ENCODE assay signal across 17 cellular contexts in the genomic region with DNA sequence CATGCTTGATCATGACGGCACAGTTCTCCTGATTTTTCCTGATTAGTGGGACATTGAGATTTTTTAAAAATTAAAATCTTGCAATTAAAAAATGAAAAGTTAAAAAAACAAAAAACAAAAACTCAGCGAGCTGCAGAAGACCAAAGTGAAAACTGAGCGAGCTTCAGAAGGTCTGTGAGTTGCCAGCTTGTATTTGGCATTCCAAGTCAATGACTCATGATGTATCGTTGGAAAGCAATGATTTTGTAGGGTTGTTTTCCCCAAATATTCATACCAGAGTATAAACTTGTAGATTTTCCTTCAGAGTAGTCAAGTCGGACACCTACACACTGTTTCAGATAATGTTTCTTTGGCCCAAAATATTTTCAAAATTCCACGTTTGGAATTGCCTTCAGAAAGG.
DNase-seq lines count a peak whose midpoint lies in the region; ATAC-seq and TF ChIP-seq lines count a peak whose summit lies in the region.
"Had no signal": no experiment of that assay in that cellular context is flagged by ENCODE, and none has a peak within 500 bp of the region (broad histone marks: within the 10 kb centered on the region; RNA-seq: fewer than 3 reads in every experiment).

No MANE protein-coding gene starts in this region.

- peak; percentile 40 for DNase-seq in AG08396 (ENCODE audit: low spot score)
- DNase-seq in body of pancreas, result no peak
- DNase-seq in kidney glomerular epithelial cell (lab: John Stamatoyannopoulos, UW), result peak; percentile 38
- no peak for DNase-seq in aorta
- no peak for DNase-seq in globus pallidus (ENCODE audit: low spot score)
- DNase-seq: activated CD4-positive, alpha-beta T cell treated with anti-CD3 and anti-CD28 coated beads, Interleukin-2, amount 50 U/mL, for 48 hours; activated T-cell treated with anti-CD3 and anti-CD28 coated beads, Interleukin-2, amount 50 U/mL, for 1 hour; AML-193; H7; NCI-H2107; NCI-H69; stomach had no signal

- H3K9me3 ChIP-seq in body of pancreas (no peaks in the 10 kb centered on the region), aorta (ENCODE audit: control insufficient read depth, low read length) (no peaks in the 10 kb centered on the region)
- H3K9me3 ChIP-seq: prostate gland had no signal

- H3K27me3 ChIP-seq in body of pancreas (no peaks in the 10 kb centered on the region), aorta (ENCODE audit: control insufficient read depth in 1 of 2, insufficient read depth in 2 of 2, low read length in 1 of 2) (no peaks in the 10 kb centered on the region)
- H3K27me3 ChIP-seq: stomach had no signal

- TF ChIP-seq RAD21 in Ishikawa (IDR thresholded peaks at IDR 0.05; ENCODE audit: low read depth), result no peak

- intact Hi-C loops in body of pancreas (cut with DNase I), result no loop called here
- intact Hi-C loops in aorta (cut with DNase I), result no loop called here

- no peak for TF ChIP-seq EP300 in Ishikawa (IDR thresholded peaks at IDR 0.05; ENCODE audit: borderline replicate concordance)

- no peak for TF ChIP-seq POLR2A in body of pancreas (IDR thresholded peaks at IDR 0.05)

- H3K4me1 ChIP-seq in body of pancreas (peaks cover 13% of the 10 kb centered on the region), aorta (ENCODE audit: control insufficient read depth in 1 of 2, insufficient read depth in 2 of 2, low read length in 2 of 2) (no peaks in the 10 kb centered on the region)
- H3K4me1 ChIP-seq: prostate gland, stomach had no signal

- 41 to 42% methylated on average over 6 of the region's 6 CpGs for WGBS in body of pancreas, 2 donors
- 28 to 38% methylated on average over 6 of the region's 6 CpGs for WGBS in aorta, 2 donors

- H3K27ac ChIP-seq in body of pancreas, result peak overlapping the region in 3 of 4 donors; percentile 7 to 37 (median 11)
- no peak overlapping the region for H3K27ac ChIP-seq in aorta (ENCODE audit: low read depth in 1 of 2, low read length in 2 of 2)
- H3K27ac ChIP-seq: prostate gland, stomach had no signal

- TF ChIP-seq CTCF in body of pancreas (IDR thresholded peaks at IDR 0.05), result no peak

- H3K4me3 ChIP-seq in body of pancreas (no peak overlapping the region), aorta (ENCODE audit: low read length in 2 of 2) (no peak overlapping the region)
- H3K4me3 ChIP-seq: prostate gland, stomach had no signal

- H3K36me3 ChIP-seq in body of pancreas (replicated peaks in 1 of 2; ENCODE audit: insufficient read depth in 1 of 2, low read depth in 2 of 2), result no peaks in the 10 kb centered on the region
- no peaks in the 10 kb centered on the region for H3K36me3 ChIP-seq in aorta (ENCODE audit: control insufficient read depth in 1 of 2, insufficient read depth in 2 of 2, low read length in 1 of 2)
- H3K36me3 ChIP-seq: prostate gland, stomach had no signal

- ATAC-seq in body of pancreas (peak; percentile 65), GM18873 (IDR thresholded peaks at IDR 0.05; ENCODE audit: low FRiP score, unreplicated experiment) (no peak), aorta (ENCODE audit: low FRiP score) (no peak), HG03025 (IDR thresholded peaks at IDR 0.05; ENCODE audit: low FRiP score, unreplicated experiment) (no peak)
- ATAC-seq: natural killer cell treated with Interleukin-12 subunit alpha and Interleukin-12 subunit beta and Interleukin-15 and Interleukin-18, amount 100 ng/mL, for 72 hours had no signal

TF ChIP-seq in Ishikawa, 13 proteins besides CTCF, POLR2A, EP300 and RAD21:
- TF ChIP-seq TEAD4 (IDR thresholded peaks at IDR 0.05) (0 out of 2 replicates have a peak, but pooled peaks have one; percentile 8), ZBTB7A (IDR thresholded peaks at IDR 0.05; ENCODE audit: low read depth) (no peak), NFIC (IDR thresholded peaks at IDR 0.05) (no peak)
- TF ChIP-seq, protein P1, sequence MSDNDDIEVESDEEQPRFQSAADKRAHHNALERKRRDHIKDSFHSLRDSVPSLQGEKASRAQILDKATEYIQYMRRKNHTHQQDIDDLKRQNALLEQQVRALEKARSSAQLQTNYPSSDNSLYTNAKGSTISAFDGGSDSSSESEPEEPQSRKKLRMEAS (IDR thresholded peaks at IDR 0.05), result no peak
- TF ChIP-seq, protein P2, sequence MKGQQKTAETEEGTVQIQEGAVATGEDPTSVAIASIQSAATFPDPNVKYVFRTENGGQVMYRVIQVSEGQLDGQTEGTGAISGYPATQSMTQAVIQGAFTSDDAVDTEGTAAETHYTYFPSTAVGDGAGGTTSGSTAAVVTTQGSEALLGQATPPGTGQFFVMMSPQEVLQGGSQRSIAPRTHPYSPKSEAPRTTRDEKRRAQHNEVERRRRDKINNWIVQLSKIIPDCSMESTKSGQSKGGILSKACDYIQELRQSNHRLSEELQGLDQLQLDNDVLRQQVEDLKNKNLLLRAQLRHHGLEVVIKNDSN (IDR thresholded peaks at IDR 0.05), result no peak

Comparison
In these comparisons a context has a peak if more than half of its experiments do, and no peak if none do; other contexts are left out.
1. DNase-seq: peak in AG08396 (single experiment) and kidney glomerular epithelial cell (single experiment); none in body of pancreas (0 of 4), aorta (0 of 2) and globus pallidus (single experiment).
2. H3K27ac ChIP-seq: peak in body of pancreas (3 of 4); none in aorta (0 of 2).